In genomic region chr6:53300656-53301551, GRCh38 we compare ENCODE assay signal across 8 cellular contexts. TPM values are rescaled to one million over a fixed set of nuclear protein-coding genes. Genes with fewer than 3 reads are reported as not detected.
DNase-seq lines count a peak whose midpoint lies in the region; ATAC-seq and TF ChIP-seq lines count a peak whose summit lies in the region.

No MANE protein-coding gene starts in this region.

- H3K27ac ChIP-seq in aorta (ENCODE audit: low read depth in 1 of 2, low read length in 2 of 2) = no peak overlapping the region

- H3K9me3 Mint-ChIP-seq in brain = peaks cover 0 to 12% (median 8%) of the 10 kb centered on the region in 5 experiments

- peak overlapping the region; percentile 25 to 96 (median 85) for H3K27ac Mint-ChIP-seq in brain

- H3K27me3 Mint-ChIP-seq in brain = no peaks in the 10 kb centered on the region

- peak overlapping the region in 2 of 5 experiments; percentile 60 to 62 for H3K4me3 Mint-ChIP-seq in brain

- DNase-seq in Right ventricle myocardium inferior (ENCODE audit: missing footprints) (no peak), cardiac septum (ENCODE audit: low spot score) (no peak), lung microvascular endothelial cell (ENCODE audit: low read depth in 2 of 2) (peak; percentile 62 to 75), aorta (no peak), HCEC 1CT (no peak), Kasumi-1 (lab: John Stamatoyannopoulos, UW) (no peak)

- no peaks in the 10 kb centered on the region for H3K9me3 ChIP-seq in aorta (ENCODE audit: control insufficient read depth, low read length)

- H3K27me3 ChIP-seq in aorta (ENCODE audit: control insufficient read depth in 1 of 2, insufficient read depth in 2 of 2, low read length in 1 of 2) = no peaks in the 10 kb centered on the region

- TF ChIP-seq CTCF in brain (conservative IDR thresholded peaks at IDR 0.05) = no peak

- peaks cover 8 to 12% of the 10 kb centered on the region in 2 donors for H3K4me1 ChIP-seq in aorta (ENCODE audit: control insufficient read depth in 1 of 2, insufficient read depth in 2 of 2, low read length in 2 of 2)

- H3K36me3 Mint-ChIP-seq in brain = peaks cover 28% of the 10 kb centered on the region

- H3K4me3 ChIP-seq in aorta (ENCODE audit: low read length in 2 of 2) = no peak overlapping the region

- ATAC-seq in Right ventricle myocardium inferior = peak; percentile 77
- peak; percentile 54 for ATAC-seq in aorta (ENCODE audit: low FRiP score)
- ATAC-seq in HG02571 (IDR thresholded peaks at IDR 0.05; ENCODE audit: unreplicated experiment) = no peak

- 20 to 24% methylated on average over 9 of the region's 9 CpGs for WGBS in aorta, 2 donors

- intact Hi-C loops in Right ventricle myocardium inferior (cut with DNase I) = loop anchor here (2.0 kb wide), 1 partner anchor 48 kb away; the partner anchor contains the start of gene ELOVL5
- intact Hi-C loops in cardiac septum (cut with DNase I) = loop anchor here (5.0 kb wide), 1 partner anchor 46 kb away; the partner anchor contains the start of gene ELOVL5
- intact Hi-C loops in aorta (cut with DNase I) = no loop called here

- H3K4me1 Mint-ChIP-seq in brain = peaks cover 57% of the 10 kb centered on the region

- H3K36me3 ChIP-seq in aorta (ENCODE audit: control insufficient read depth in 1 of 2, insufficient read depth in 2 of 2, low read length in 1 of 2) = no peaks in the 10 kb centered on the region

RNA-seq across cellular contexts. Expression of gene ELOVL5, which starts 47.8 kb away (rescaled TPM):
- 28.0 TPM for total RNA-seq in Right ventricle myocardium inferior
- 37.6 TPM for total RNA-seq in cardiac septum
- polyA plus RNA-seq in brain (ENCODE audit: insufficient read depth, low read depth, low replicate concordance) = 89.3 TPM
- total RNA-seq in lung microvascular endothelial cell = 62.3 and 67.6 TPM in 2 replicates
- total RNA-seq in aorta = 10 to 100 TPM; 62.0 to 75.5 TPM
- 10 to 100 TPM; 22.8 to 30.0 TPM for polyA plus RNA-seq in aorta

Comparison
In these comparisons a context has a peak if more than half of its experiments do, and no peak if none do; other contexts are left out.
1. DNase-seq: peak in lung microvascular endothelial cell (2 of 2); none in Right ventricle myocardium inferior (single experiment), cardiac septum (single experiment), aorta (0 of 2), HCEC 1CT (single experiment) and Kasumi-1 (0 of 2).
2. intact Hi-C loops: an anchor here in Right ventricle myocardium inferior (2.0 kb wide) and cardiac septum (5.0 kb wide); none called in aorta.